9 cellular contexts compared by ENCODE assay signal in genomic region chr18:34092796-34093195, GRCh38.
"Had no signal": no experiment of that assay in that cellular context is flagged by ENCODE, and none has a peak within 500 bp of the region (broad histone marks: within the 10 kb centered on the region; RNA-seq: fewer than 3 reads in every experiment).

No MANE protein-coding gene starts in this region.

- FAIRE-seq: H1, H54, HTR-8/SVneo had no signal

- H2AFZ ChIP-seq: GM23338 had no signal

- H3K9ac ChIP-seq: KMS-11 had no signal

- H3K27ac ChIP-seq: KMS-11 had no signal

- DNase-seq: H9, HCEC 1CT, Karpas-422, KBM-7 had no signal

- ATAC-seq: GM23338 had no signal

- H3K4me3 ChIP-seq: GM23338 had no signal

- H3K4me2 ChIP-seq: GM23338, KMS-11 had no signal
